In the genomic region with DNA sequence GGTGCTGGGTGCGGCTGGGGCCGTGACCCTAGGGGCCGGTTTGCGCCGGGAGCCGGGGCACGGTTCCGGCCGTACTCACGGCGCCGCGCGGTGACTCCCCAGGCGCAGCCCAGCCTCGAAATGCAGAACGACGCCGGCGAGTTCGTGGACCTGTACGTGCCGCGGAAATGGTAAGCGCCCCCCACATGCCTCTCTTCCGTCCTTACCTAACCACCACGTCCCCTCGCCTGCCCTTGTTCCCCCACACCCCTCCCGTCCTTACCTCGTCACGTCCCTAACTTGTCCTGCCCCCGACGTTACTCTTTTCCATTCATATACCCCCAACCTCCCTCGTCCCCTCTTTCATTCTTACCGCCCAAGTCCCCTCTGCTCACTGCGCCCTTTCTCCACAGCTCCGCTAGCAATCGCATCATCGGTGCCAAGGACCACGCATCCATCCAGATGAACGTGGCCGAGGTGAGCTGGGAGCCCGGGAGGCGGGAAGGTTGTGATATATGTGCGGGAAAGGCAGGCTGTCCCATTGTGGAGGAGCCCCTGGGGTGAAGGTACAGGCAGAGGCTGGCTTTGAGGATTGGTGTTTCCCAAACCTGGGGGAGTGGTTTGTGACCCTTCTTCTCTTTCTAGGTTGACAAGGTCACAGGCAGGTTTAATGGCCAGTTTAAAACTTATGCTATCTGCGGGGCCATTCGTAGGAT, we compare ENCODE assay signal across 9 cellular contexts. TPM values are rescaled to one million over a fixed set of nuclear protein-coding genes. Genes with fewer than 3 reads are reported as not detected.
DNase-seq lines count a peak whose midpoint lies in the region; ATAC-seq and TF ChIP-seq lines count a peak whose summit lies in the region.
"Had no signal": no experiment of that assay in that cellular context is flagged by ENCODE, and none has a peak within 500 bp of the region (broad histone marks: within the 10 kb centered on the region; RNA-seq: fewer than 3 reads in every experiment).

No MANE protein-coding gene starts in this region.

- ATAC-seq in activated CD8-positive, alpha-beta T cell treated with anti-CD3 and anti-CD28 coated beads for 36 hours, result no peak
- ATAC-seq in GM18858 (IDR thresholded peaks at IDR 0.05; ENCODE audit: unreplicated experiment), result no peak

- no peak for TF ChIP-seq EP300 in suprapubic skin (IDR thresholded peaks at IDR 0.05)

- H3K9me3 Mint-ChIP-seq in activated CD8-positive, alpha-beta T cell treated with anti-CD3 and anti-CD28 coated beads for 36 hours, result no peaks in the 10 kb centered on the region

- WGBS in suprapubic skin, result 5% methylated on average over 47 of the region's 47 CpGs

- H3K4me3 ChIP-seq in iPS-18c (ENCODE audit: insufficient read depth, low read depth, low read length), result peak overlapping the region; percentile 72
- peak overlapping the region; percentile 95 for H3K4me3 ChIP-seq in suprapubic skin

- no peaks in the 10 kb centered on the region for H3K27me3 Mint-ChIP-seq in activated CD8-positive, alpha-beta T cell treated with anti-CD3 and anti-CD28 coated beads for 36 hours

- intact Hi-C loops in activated CD8-positive, alpha-beta T cell treated with anti-CD3 and anti-CD28 coated beads for 36 hours (cut with micrococcal nuclease), result no loop called here

- peak overlapping the region; percentile 91 for H3K27ac Mint-ChIP-seq in activated CD8-positive, alpha-beta T cell treated with anti-CD3 and anti-CD28 coated beads for 36 hours

- H3K9me3 ChIP-seq in iPS-18c (ENCODE audit: control insufficient read depth, insufficient read depth, low read length) (peaks cover 4% of the 10 kb centered on the region), suprapubic skin (no peaks in the 10 kb centered on the region)

- peaks cover 29% of the 10 kb centered on the region for H3K4me1 ChIP-seq in suprapubic skin

- TF ChIP-seq CTCF in activated CD8-positive, alpha-beta T cell treated with anti-CD3 and anti-CD28 coated beads for 36 hours (IDR thresholded peaks at IDR 0.05), result no peak
- TF ChIP-seq CTCF in suprapubic skin (IDR thresholded peaks at IDR 0.05), result no peak

- peak overlapping the region; percentile 98 for H3K27ac ChIP-seq in suprapubic skin

- no peaks in the 10 kb centered on the region for H3K27me3 ChIP-seq in suprapubic skin

- DNase-seq in NCI-H2171 treated with DMSO at 0.1 percent for 48 hours (lab: John Stamatoyannopoulos, UW) (peak; percentile 37), NCI-H2171 (lab: John Stamatoyannopoulos, UW) (no peak), suprapubic skin (ENCODE audit: low spot score in 2 of 2) (no peak), NCI-H1694 (lab: John Stamatoyannopoulos, UW) (no peak), cerebellar cortex (ENCODE audit: low spot score) (no peak)
- no peak for DNase-seq in activated CD8-positive, alpha-beta T cell treated with anti-CD3 and anti-CD28 coated beads for 36 hours

- peak overlapping the region; percentile 95 for H3K4me3 Mint-ChIP-seq in activated CD8-positive, alpha-beta T cell treated with anti-CD3 and anti-CD28 coated beads for 36 hours

- POLR2A ChIA-PET in activated CD8-positive, alpha-beta T cell treated with anti-CD3 and anti-CD28 coated beads for 36 hours (lab: Charles Lee), result interaction anchor here (1.0 to 6.0 kb wide), 8 partner anchors 8 to 151 kb away, joined by 3 to 53 read pairs (median 4); a partner anchor contains a TSS

- peaks cover 39% of the 10 kb centered on the region for H3K4me1 Mint-ChIP-seq in activated CD8-positive, alpha-beta T cell treated with anti-CD3 and anti-CD28 coated beads for 36 hours (ENCODE audit: low read depth)

- TF ChIP-seq POLR2A in suprapubic skin (IDR thresholded peaks at IDR 0.05), result no peak

- CTCF ChIA-PET in activated CD8-positive, alpha-beta T cell treated with anti-CD3 and anti-CD28 coated beads for 36 hours (lab: Charles Lee), result no interaction called here

- H3K36me3 ChIP-seq in suprapubic skin, result peaks cover 19% of the 10 kb centered on the region

- peaks cover 48% of the 10 kb centered on the region for H3K36me3 Mint-ChIP-seq in activated CD8-positive, alpha-beta T cell treated with anti-CD3 and anti-CD28 coated beads for 36 hours (ENCODE audit: low read depth)

RNA-seq across cellular contexts. Expression of a gene that starts 0.5 kb away (rescaled TPM):
- 1,000 to 10,000 TPM; 2,670 to 2,760 TPM for total RNA-seq in activated CD8-positive, alpha-beta T cell treated with anti-CD3 and anti-CD28 coated beads for 36 hours
- total RNA-seq in suprapubic skin, result 1,000 to 10,000 TPM; 1,604 to 3,217 (median 2,363) TPM

RNA-seq across cellular contexts. Expression of a gene that starts 19.7 kb away (rescaled TPM):
- 1 to 10 TPM; 3.2 to 4.5 TPM for total RNA-seq in activated CD8-positive, alpha-beta T cell treated with anti-CD3 and anti-CD28 coated beads for 36 hours
- 1 to 10 TPM; 3.8 to 7.2 (median 4.5) TPM for total RNA-seq in suprapubic skin

RNA-seq across cellular contexts. Expression of a gene that starts 20.3 kb away (rescaled TPM):
- total RNA-seq in activated CD8-positive, alpha-beta T cell treated with anti-CD3 and anti-CD28 coated beads for 36 hours, result under 1 TPM; 0.25 to 0.76 TPM
- 100 to 1,000 TPM; 200 to 623 (median 316) TPM for total RNA-seq in suprapubic skin

RNA-seq across cellular contexts. Expression of a gene that starts 40.0 kb away (rescaled TPM):
- not detected for total RNA-seq in activated CD8-positive, alpha-beta T cell treated with anti-CD3 and anti-CD28 coated beads for 36 hours
- 1 to 10 TPM; 2.0 to 6.6 (median 3.9) TPM for total RNA-seq in suprapubic skin
- total RNA-seq: subcutaneous adipose tissue had no signal

Comparison
In these comparisons a context has a peak if more than half of its experiments do, and no peak if none do; other contexts are left out.
1. RNA of a gene that starts 20.3 kb away (total RNA-seq): 200 to 623 TPM in suprapubic skin; 0.25 to 0.76 TPM in activated CD8-positive, alpha-beta T cell treated with anti-CD3 and anti-CD28 coated beads for 36 hours; every median in the first group is over 100 times any median in the second.